20 cellular contexts compared by ENCODE assay signal in genomic region chr2:168585700-168586099, GRCh38.
DNase-seq lines count a peak whose midpoint lies in the region; ATAC-seq, FAIRE-seq and TF ChIP-seq lines count a peak whose summit lies in the region.
"Had no signal": no experiment of that assay in that cellular context is flagged by ENCODE, and none has a peak within 500 bp of the region (broad histone marks: within the 10 kb centered on the region; RNA-seq: fewer than 3 reads in every experiment).

No MANE protein-coding gene starts in this region.

- H3K4me2 ChIP-seq in HepG2 (ENCODE audit: low read depth, low read length) (no peak overlapping the region), K562 (ENCODE audit: insufficient read depth, low read length) (no peak overlapping the region)
- H3K4me2 ChIP-seq: PC-9 had no signal

- DNase-seq in HepG2 (ENCODE audit: low spot score) (no peak), right lobe of liver (no peak), NOMO-1 (lab: John Stamatoyannopoulos, UW; ENCODE audit: unreplicated experiment in 2 of 2) (peak; percentile 3 to 54), RWPE2 (ENCODE audit: low spot score) (no peak), K562 (ENCODE audit: extremely low read depth in 1 of 4, low spot score in 3 of 4) (no peak), foreskin fibroblast (no peak), Right ventricle myocardium inferior (ENCODE audit: missing footprints) (no peak)
- DNase-seq: CD4-positive, CD25-positive, alpha-beta regulatory T cell; NCI-H1048; NCI-H1694 treated with DMSO at 0.1 percent for 48 hours; NCI-H2081; NCI-H2227 treated with DMSO at 0.1 percent for 48 hours; PC-9; SHP77; T-helper 2 cell had no signal

- TF ChIP-seq RAD21 in HepG2 (CRISPR knock-in tag; IDR thresholded peaks at IDR 0.05) (no peak), K562 (CRISPR knock-in tag; conservative IDR thresholded peaks at IDR 0.05 in 1 of 2, IDR thresholded peaks at IDR 0.05 in 1 of 2) (no peak)

- intact Hi-C loops in HepG2 (cut with micrococcal nuclease; ENCODE audit: unreplicated experiment): no loop called here
- intact Hi-C loops in right lobe of liver (cut with DNase I): no loop called here
- intact Hi-C loops in K562 (cut with micrococcal nuclease): no loop called here
- intact Hi-C loops in Right ventricle myocardium inferior (cut with DNase I): no loop called here

- H3K27me3 ChIP-seq in HepG2 (ENCODE audit: control insufficient read depth in 1 of 2, insufficient read depth in 2 of 2, low read length in 2 of 2): no peaks in the 10 kb centered on the region
- H3K27me3 ChIP-seq in right lobe of liver: no peaks in the 10 kb centered on the region
- H3K27me3 ChIP-seq in RWPE2 (ENCODE audit: insufficient read depth, poor library complexity, severe bottlenecking): no peaks in the 10 kb centered on the region
- no peaks in the 10 kb centered on the region for H3K27me3 ChIP-seq in K562 (ENCODE audit: control insufficient read depth in 2 of 2, insufficient read depth in 2 of 2, low read length in 2 of 2)
- H3K27me3 ChIP-seq: BLaER1 had no signal

- H2AFZ ChIP-seq in HepG2 (ENCODE audit: low read length): no peak overlapping the region
- H2AFZ ChIP-seq in K562 (ENCODE audit: low read depth, low read length): no peak overlapping the region
- H2AFZ ChIP-seq: PC-9 had no signal

- TF ChIP-seq POLR2A in HepG2 (IDR thresholded peaks at IDR 0.05; ENCODE audit: insufficient read depth in 1 of 2, low read depth in 2 of 2, low read length in 2 of 2) (no peak), right lobe of liver (IDR thresholded peaks at IDR 0.05) (no peak), K562 (conservative IDR thresholded peaks at IDR 0.05) (no peak)

- FAIRE-seq in HepG2 (lab: Jason Lieb, UNC) (no peak), K562 (lab: Jason Lieb, UNC) (no peak)
- FAIRE-seq: D721Med had no signal

- no peaks in the 10 kb centered on the region for H3K9me1 ChIP-seq in K562 (ENCODE audit: control insufficient read depth, insufficient read depth, low read length)

- H3K36me3 ChIP-seq in HepG2 (replicated peaks in 1 of 2; ENCODE audit: control insufficient read depth in 1 of 2, insufficient read depth in 2 of 2, low read length in 2 of 2): no peaks in the 10 kb centered on the region; a peak in 2 of 5 replicates
- H3K36me3 ChIP-seq in right lobe of liver: no peaks in the 10 kb centered on the region
- H3K36me3 ChIP-seq in RWPE2 (ENCODE audit: low read depth): no peaks in the 10 kb centered on the region
- H3K36me3 ChIP-seq in K562 (ENCODE audit: control insufficient read depth, insufficient read depth, low read length): no peaks in the 10 kb centered on the region

- no TSS peak for BruUV-seq in HepG2 (replicated peaks; lab: Mats Ljungman, UMichigan)
- no TSS peak for BruUV-seq in K562 (replicated peaks; lab: Mats Ljungman, UMichigan)

- POLR2A ChIA-PET in HepG2 (lab: Yijun Ruan, JAX) (no interaction called here), K562 (lab: Yijun Ruan, JAX) (no interaction called here)

- ATAC-seq in HepG2 (no peak), right lobe of liver (no peak), RWPE2 (ENCODE audit: low read depth) (no peak), K562 (no peak), Right ventricle myocardium inferior (no peak), HG02610 (IDR thresholded peaks at IDR 0.05; ENCODE audit: unreplicated experiment) (no peak)
- ATAC-seq: HCT116 had no signal

- in situ Hi-C loops in HepG2 (cut with HindIII; ENCODE audit: extremely low pct_ligation_motif_present, low pct_unique_long_range_greater_than_20kb) (no loop called here), K562 (cut with MboI) (no loop called here)

- H3K9ac ChIP-seq in HepG2 (ENCODE audit: insufficient read depth, low read depth, low read length): no peak overlapping the region
- no peak overlapping the region for H3K9ac ChIP-seq in K562 (ENCODE audit: insufficient read depth in 1 of 2, low read depth in 2 of 2, low read length in 2 of 2)
- H3K9ac ChIP-seq: BLaER1 had no signal

- H3K4me3 ChIP-seq in HepG2 (replicated peaks in 1 of 3; ENCODE audit: insufficient read depth in 1 of 3, low read depth in 2 of 3, low read length in 3 of 3) (no peak overlapping the region), right lobe of liver (no peak overlapping the region), RWPE2 (ENCODE audit: severe bottlenecking) (no peak overlapping the region), K562 (no peak overlapping the region), foreskin fibroblast (ENCODE audit: low read depth in 1 of 2, low read length in 2 of 2) (no peak overlapping the region)
- H3K4me3 ChIP-seq: BLaER1, PC-9, SK-N-MC had no signal

- TF ChIP-seq CTCF in HepG2 (CRISPR knock-in tag; IDR thresholded peaks at IDR 0.05): no peak
- TF ChIP-seq CTCF in right lobe of liver (IDR thresholded peaks at IDR 0.05): no peak
- no peak for TF ChIP-seq CTCF in RWPE2 (IDR thresholded peaks at IDR 0.05; ENCODE audit: poor library complexity, severe bottlenecking)
- TF ChIP-seq CTCF in K562 (IDR thresholded peaks at IDR 0.05 in 2 of 3, conservative IDR thresholded peaks at IDR 0.05 in 1 of 3; ENCODE audit: insufficient read depth in 2 of 3, low read depth in 1 of 3, low read length in 3 of 3): no peak
- TF ChIP-seq CTCF in foreskin fibroblast (IDR thresholded peaks at IDR 0.05; ENCODE audit: low read depth, low read length): no peak

- H3K27ac ChIP-seq in HepG2 (ENCODE audit: extremely low read length, insufficient read depth, low read length) (no peak overlapping the region), right lobe of liver (no peak overlapping the region), RWPE2 (ENCODE audit: poor library complexity, severe bottlenecking) (peak overlapping the region; percentile 87), K562 (ENCODE audit: extremely low read depth, low read depth, low read length) (no peak overlapping the region)
- H3K27ac ChIP-seq: BLaER1, PC-9, SK-N-MC had no signal

- H3K79me2 ChIP-seq in HepG2 (ENCODE audit: insufficient read depth, low read length) (no peaks in the 10 kb centered on the region), K562 (ENCODE audit: control insufficient read depth, insufficient read depth, low read length) (no peaks in the 10 kb centered on the region)

- H3K4me1 ChIP-seq in HepG2 (ENCODE audit: insufficient read depth, low read length) (no peaks in the 10 kb centered on the region), right lobe of liver (no peaks in the 10 kb centered on the region), RWPE2 (ENCODE audit: insufficient read depth, poor library complexity, severe bottlenecking) (peaks cover 23% of the 10 kb centered on the region), K562 (replicated peaks in 1 of 2; ENCODE audit: control insufficient read depth in 2 of 2, insufficient read depth in 2 of 2, low read length in 2 of 2) (peaks cover 0 to 6% of the 10 kb centered on the region in 2 experiments; a peak in 2 of 5 replicates)

- CTCF ChIA-PET in HepG2 (lab: Yijun Ruan, JAX; ENCODE audit: low intra/inter-chr PET ratio, low total read pairs): no interaction called here
- CTCF ChIA-PET in K562 (lab: Yijun Ruan, JAX; ENCODE audit: low intra/inter-chr PET ratio): no interaction called here

- H4K20me1 ChIP-seq in HepG2 (ENCODE audit: insufficient read depth, low read length): no peaks in the 10 kb centered on the region
- H4K20me1 ChIP-seq in K562 (replicated peaks; ENCODE audit: control insufficient read depth, insufficient read depth, low read length): no peaks in the 10 kb centered on the region

- H3K9me3 ChIP-seq in HepG2 (ENCODE audit: low read length) (no peaks in the 10 kb centered on the region), right lobe of liver (no peaks in the 10 kb centered on the region), RWPE2 (ENCODE audit: severe bottlenecking) (no peaks in the 10 kb centered on the region), K562 (replicated peaks; ENCODE audit: control insufficient read depth, insufficient read depth, low read depth, low read length) (no peaks in the 10 kb centered on the region)
- H3K9me3 ChIP-seq: BLaER1 had no signal

- no peak for TF ChIP-seq EP300 in HepG2 (IDR thresholded peaks at IDR 0.05; ENCODE audit: low read depth in 2 of 2, low read length in 2 of 2)
- no peak for TF ChIP-seq EP300 in HepG2 (CRISPR knock-in tag; IDR thresholded peaks at IDR 0.05; ENCODE audit: borderline replicate concordance)
- no peak for TF ChIP-seq EP300 in K562 (IDR thresholded peaks at IDR 0.05; ENCODE audit: low read length)

- WGBS in HepG2 (ENCODE audit: low lambda C conversion rate): 95% methylated on average over 4 of the region's 4 CpGs
- 53% methylated on average over 4 of the region's 4 CpGs for WGBS in right lobe of liver (ENCODE audit: insufficient coverage, low coverage, low lambda C conversion rate, missing lambda C conversion rate)
- 62% methylated on average over 4 of the region's 4 CpGs for WGBS in K562 (ENCODE audit: insufficient coverage, low coverage, missing lambda C conversion rate)

TF ChIP-seq in HepG2, 621 proteins besides CTCF, POLR2A, EP300 and RAD21 (continues in another document):
- TF ChIP-seq CEBPB (IDR thresholded peaks at IDR 0.05; ENCODE audit: borderline replicate concordance, low read depth, low read length): peak; percentile 84
- TF ChIP-seq ZMAT3 (CRISPR knock-in tag; conservative IDR thresholded peaks at IDR 0.05): no peak

TF ChIP-seq in K562, 482 proteins besides CTCF, POLR2A, EP300 and RAD21 (continues in another document):
- no peak for TF ChIP-seq ESRRB (CRISPR knock-in tag; IDR thresholded peaks at IDR 0.05; ENCODE audit: borderline replicate concordance)
- no peak for TF ChIP-seq ZNF23 (CRISPR knock-in tag; IDR thresholded peaks at IDR 0.05)
- no peak for TF ChIP-seq PHF21A (IDR thresholded peaks at IDR 0.05; ENCODE audit: borderline replicate concordance, low read depth)
- TF ChIP-seq SPI1 (IDR thresholded peaks at IDR 0.05; ENCODE audit: borderline replicate concordance, low read depth, low read length): no peak
- TF ChIP-seq ZNF785 (CRISPR knock-in tag; IDR thresholded peaks at IDR 0.05): no peak
- no peak for TF ChIP-seq E2F4 (CRISPR knock-in tag; IDR thresholded peaks at IDR 0.05; ENCODE audit: low read depth)

Comparison
In these comparisons a context has a peak if more than half of its experiments do, and no peak if none do; other contexts are left out.
1. DNase-seq: peak in NOMO-1 (2 of 2); none in HepG2 (single experiment), right lobe of liver (0 of 3), RWPE2 (single experiment), K562 (0 of 4), foreskin fibroblast (0 of 2) and Right ventricle myocardium inferior (single experiment).
2. Of the 241 proteins assayed by ChIP-seq in both HepG2 and K562: peak only in HepG2: none; only in K562: CEBPG; in both: CEBPB; in neither: 239.